Comparison of ENCODE assay signal across 14 cellular contexts in genomic region chr2:110847651-110848050, GRCh38.
DNase-seq lines count a peak whose midpoint lies in the region; ATAC-seq and TF ChIP-seq lines count a peak whose summit lies in the region.
"Had no signal": no experiment of that assay in that cellular context is flagged by ENCODE, and none has a peak within 500 bp of the region (broad histone marks: within the 10 kb centered on the region; RNA-seq: fewer than 3 reads in every experiment).

No MANE protein-coding gene starts in this region.

- no peak for TF ChIP-seq POLR2A in GM18505 (IDR thresholded peaks at IDR 0.05; ENCODE audit: borderline replicate concordance, extremely low read depth, insufficient read depth, insufficient read length)

- peaks cover 67% of the 10 kb centered on the region for H3K4me1 Mint-ChIP-seq in activated T-cell treated with anti-CD3 and anti-CD28 coated beads, Interleukin-2, amount 50 U/mL, for 4 hours (ENCODE audit: low read depth)
- H3K4me1 Mint-ChIP-seq in activated T-cell treated with anti-CD3 and anti-CD28 coated beads, Interleukin-2, amount 50 U/mL, for 24 hours (ENCODE audit: low read depth): peaks cover 86% of the 10 kb centered on the region
- H3K4me1 Mint-ChIP-seq in T-helper 17 cell: peaks cover 28% of the 10 kb centered on the region
- peaks cover 80 to 90% of the 10 kb centered on the region in 2 donors for H3K4me1 Mint-ChIP-seq in immature natural killer cell

- no peaks in the 10 kb centered on the region for H3K36me3 Mint-ChIP-seq in activated T-cell treated with anti-CD3 and anti-CD28 coated beads, Interleukin-2, amount 50 U/mL, for 4 hours (ENCODE audit: insufficient read depth)
- no peaks in the 10 kb centered on the region for H3K36me3 Mint-ChIP-seq in activated T-cell treated with anti-CD3 and anti-CD28 coated beads, Interleukin-2, amount 50 U/mL, for 24 hours (ENCODE audit: low read depth)
- H3K36me3 Mint-ChIP-seq in T-helper 17 cell (ENCODE audit: low read depth): peaks cover 3% of the 10 kb centered on the region
- H3K36me3 Mint-ChIP-seq in immature natural killer cell: no peaks in the 10 kb centered on the region

- peak overlapping the region; percentile 36 for H3K27ac ChIP-seq in thymus (ENCODE audit: low read depth)
- H3K27ac ChIP-seq: KMS-11 had no signal

- peaks cover 49% of the 10 kb centered on the region for H3K4me1 ChIP-seq in thymus (ENCODE audit: control insufficient read depth, insufficient read depth, low read length)

- WGBS in thymus: 95% methylated on average over 9 of the region's 9 CpGs

- no peak for DNase-seq in activated T-cell treated with anti-CD3 and anti-CD28 coated beads, Interleukin-2, amount 50 U/mL, for 4 hours
- DNase-seq in activated T-cell treated with anti-CD3 and anti-CD28 coated beads, Interleukin-2, amount 50 U/mL, for 24 hours: no peak
- no peak for DNase-seq in T-helper 17 cell
- DNase-seq in immature natural killer cell: no peak
- DNase-seq: DMS 273 treated with DMSO at 0.1 percent for 48 hours, EL, H7, NCI-H1092, NCI-H345, NCI-H526 treated with DMSO at 0.1 percent for 48 hours had no signal

- no peaks in the 10 kb centered on the region for H3K27me3 ChIP-seq in thymus (ENCODE audit: control insufficient read depth, insufficient read depth)

- no peak overlapping the region for H3K27ac Mint-ChIP-seq in activated T-cell treated with anti-CD3 and anti-CD28 coated beads, Interleukin-2, amount 50 U/mL, for 24 hours
- H3K27ac Mint-ChIP-seq in T-helper 17 cell: peak overlapping the region; percentile 84
- peak overlapping the region; percentile 92 to 98 (median 94) for H3K27ac Mint-ChIP-seq in immature natural killer cell

- H3K4me3 ChIP-seq in thymus (ENCODE audit: low read length): no peak overlapping the region

- H3K36me3 ChIP-seq in thymus (ENCODE audit: control insufficient read depth, insufficient read depth): no peaks in the 10 kb centered on the region

- H3K9me3 ChIP-seq in T-helper 17 cell (ENCODE audit: control insufficient read depth, low read length, poor library complexity, severe bottlenecking) (no peaks in the 10 kb centered on the region), thymus (ENCODE audit: control insufficient read depth) (no peaks in the 10 kb centered on the region)

- peaks cover 9% of the 10 kb centered on the region for H3K27me3 Mint-ChIP-seq in activated T-cell treated with anti-CD3 and anti-CD28 coated beads, Interleukin-2, amount 50 U/mL, for 4 hours (ENCODE audit: low read depth)
- peaks cover 42% of the 10 kb centered on the region for H3K27me3 Mint-ChIP-seq in activated T-cell treated with anti-CD3 and anti-CD28 coated beads, Interleukin-2, amount 50 U/mL, for 24 hours
- peaks cover 14% of the 10 kb centered on the region for H3K27me3 Mint-ChIP-seq in T-helper 17 cell
- H3K27me3 Mint-ChIP-seq in immature natural killer cell (ENCODE audit: low read depth in 3 of 3): peaks cover 23 to 42% (median 27%) of the 10 kb centered on the region in 3 donors

- no peaks in the 10 kb centered on the region for H3K9me3 Mint-ChIP-seq in activated T-cell treated with anti-CD3 and anti-CD28 coated beads, Interleukin-2, amount 50 U/mL, for 4 hours
- H3K9me3 Mint-ChIP-seq in activated T-cell treated with anti-CD3 and anti-CD28 coated beads, Interleukin-2, amount 50 U/mL, for 24 hours: no peaks in the 10 kb centered on the region
- peaks cover 0 to 3% (median 0%) of the 10 kb centered on the region in 6 donors for H3K9me3 Mint-ChIP-seq in immature natural killer cell

- peak; percentile 3 to 9 for ATAC-seq in activated T-cell treated with anti-CD3 and anti-CD28 coated beads, Interleukin-2, amount 50 U/mL, for 4 hours
- no peak for ATAC-seq in T-helper 17 cell
- no peak for ATAC-seq in GM21786 (IDR thresholded peaks at IDR 0.05; ENCODE audit: unreplicated experiment)
- ATAC-seq in GM18505 (IDR thresholded peaks at IDR 0.05; ENCODE audit: unreplicated experiment): no peak

- H3K4me3 Mint-ChIP-seq in activated T-cell treated with anti-CD3 and anti-CD28 coated beads, Interleukin-2, amount 50 U/mL, for 4 hours: no peak overlapping the region
- no peak overlapping the region for H3K4me3 Mint-ChIP-seq in activated T-cell treated with anti-CD3 and anti-CD28 coated beads, Interleukin-2, amount 50 U/mL, for 24 hours
- H3K4me3 Mint-ChIP-seq in T-helper 17 cell (no peak overlapping the region), immature natural killer cell (peak overlapping the region; percentile 75 to 95 (median 82))

Comparison
In these comparisons a context has a peak if more than half of its experiments do, and no peak if none do; other contexts are left out.
1. ATAC-seq: peak in activated T-cell treated with anti-CD3 and anti-CD28 coated beads, Interleukin-2, amount 50 U/mL, for 4 hours (2 of 2); none in T-helper 17 cell (single experiment), GM21786 (single experiment) and GM18505 (single experiment).
2. H3K4me3 Mint-ChIP-seq: peak in immature natural killer cell (5 of 5); none in activated T-cell treated with anti-CD3 and anti-CD28 coated beads, Interleukin-2, amount 50 U/mL, for 4 hours (single experiment), activated T-cell treated with anti-CD3 and anti-CD28 coated beads, Interleukin-2, amount 50 U/mL, for 24 hours (single experiment) and T-helper 17 cell (single experiment).